ENCODE assay signal across 21 cellular contexts in the genomic region with DNA sequence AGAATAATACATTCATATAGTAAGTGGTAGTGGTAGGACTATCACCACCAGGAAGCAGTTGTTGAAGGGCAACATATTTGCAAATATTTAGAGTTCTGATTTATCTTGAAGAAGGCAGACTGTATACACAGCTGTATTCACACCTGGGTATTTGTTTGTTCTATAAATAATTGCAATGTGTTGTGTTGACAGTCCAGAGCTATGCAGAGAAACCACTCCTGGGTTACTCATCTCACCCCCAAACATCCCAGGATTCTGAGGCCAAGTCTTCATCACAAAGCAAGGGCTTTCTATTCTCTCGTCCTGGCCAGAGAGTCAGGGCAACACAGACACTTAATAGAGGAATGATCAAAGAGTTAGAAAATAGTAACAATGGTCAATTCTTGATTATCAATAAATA.
"Had no signal": no experiment of that assay in that cellular context is flagged by ENCODE, and none has a peak within 500 bp of the region (broad histone marks: within the 10 kb centered on the region; RNA-seq: fewer than 3 reads in every experiment).

No MANE protein-coding gene starts in this region.

- H3K4me1 ChIP-seq: esophagus squamous epithelium, heart right ventricle, left lung, spleen had no signal

- H3K9me3 ChIP-seq: esophagus squamous epithelium, left lung had no signal

- H3K4me3 ChIP-seq: esophagus squamous epithelium, heart right ventricle, left lung, spleen had no signal

- H3K4me3 Mint-ChIP-seq: activated B cell treated with CpG ODN at 0.5 μM for 24 hours; activated CD4-positive, alpha-beta T cell treated with anti-CD3 and anti-CD28 coated beads, Interleukin-2, amount 10 ng/mL, durations not matched to agents 7 days and 5 days; activated naive CD4-positive, alpha-beta T cell treated with anti-CD3 and anti-CD28 coated beads, Interleukin-2, amount 10 ng/mL, durations not matched to agents 7 days and 5 days; brain; memory B cell; nephron; stimulated activated memory B cell treated with anti-CD40 and anti-IgM and Interleukin-4, amounts not matched to agents 10 μg/mL and 1 μg/mL and 100 μg/mL, for 72 hours; type B pancreatic cell had no signal

- H3K36me3 ChIP-seq: esophagus squamous epithelium, heart right ventricle, left lung, spleen had no signal

- H3K27ac ChIP-seq: esophagus squamous epithelium, heart right ventricle, left lung, spleen had no signal

- H3K27ac Mint-ChIP-seq: activated B cell treated with CpG ODN at 0.5 μM for 24 hours; activated CD4-positive, alpha-beta T cell treated with anti-CD3 and anti-CD28 coated beads, Interleukin-2, amount 10 ng/mL, durations not matched to agents 7 days and 5 days; activated naive CD4-positive, alpha-beta T cell treated with anti-CD3 and anti-CD28 coated beads, Interleukin-2, amount 10 ng/mL, durations not matched to agents 7 days and 5 days; activated T-helper 2 cell treated with anti-CD3 and anti-CD28 coated beads, Interferon-gamma antibody, Interleukin-2, Interleukin-4, amounts not matched to agents 10 μg/mL and 5 μg/mL and 100 μg/mL, durations not matched to agents 14 hours and 24 hours and 36 hours; brain; memory B cell; nephron; stimulated activated memory B cell treated with anti-CD40 and anti-IgM and Interleukin-4, amounts not matched to agents 10 μg/mL and 1 μg/mL and 100 μg/mL, for 72 hours; type B pancreatic cell had no signal

- H3K27me3 Mint-ChIP-seq: activated B cell treated with CpG ODN at 0.5 μM for 24 hours; activated CD4-positive, alpha-beta T cell treated with anti-CD3 and anti-CD28 coated beads, Interleukin-2, amount 10 ng/mL, durations not matched to agents 7 days and 5 days; activated naive CD4-positive, alpha-beta T cell treated with anti-CD3 and anti-CD28 coated beads, Interleukin-2, amount 10 ng/mL, durations not matched to agents 7 days and 5 days; brain; memory B cell; progenitor cell of endocrine pancreas; stimulated activated memory B cell treated with anti-CD40 and anti-IgM and Interleukin-4, amounts not matched to agents 10 μg/mL and 1 μg/mL and 100 μg/mL, for 72 hours; type B pancreatic cell had no signal

- ATAC-seq: heart right ventricle; left lung; right cardiac atrium; stimulated activated memory B cell treated with anti-CD40 and anti-IgM and Interleukin-4, amounts not matched to agents 10 μg/mL and 1 μg/mL and 100 μg/mL, for 72 hours had no signal

- DNase-seq: activated B cell treated with CpG ODN at 0.5 μM for 24 hours; activated CD4-positive, alpha-beta T cell treated with anti-CD3 and anti-CD28 coated beads, Interleukin-2, amount 10 ng/mL, durations not matched to agents 7 days and 5 days; activated naive CD4-positive, alpha-beta T cell treated with anti-CD3 and anti-CD28 coated beads, Interleukin-2, amount 10 ng/mL, durations not matched to agents 7 days and 5 days; activated T-cell treated with anti-CD3 and anti-CD28 coated beads for 4 hours; dermis blood vessel endothelial cell; esophagus squamous epithelium; foreskin melanocyte; heart right ventricle; islet precursor cell; left lung; occipital lobe; right cardiac atrium; spleen; stimulated activated CD4-positive, alpha-beta T cell treated with anti-CD3 and anti-CD28 coated beads, Interleukin-1b, Interleukin-23, amount 100 ng/mL, for 48 hours had no signal

- H3K36me3 Mint-ChIP-seq: activated naive CD4-positive, alpha-beta T cell treated with anti-CD3 and anti-CD28 coated beads, Interleukin-2, amount 10 ng/mL, durations not matched to agents 7 days and 5 days; brain; memory B cell; stimulated activated memory B cell treated with anti-CD40 and anti-IgM and Interleukin-4, amounts not matched to agents 10 μg/mL and 1 μg/mL and 100 μg/mL, for 72 hours; type B pancreatic cell had no signal

- H3K27me3 ChIP-seq: esophagus squamous epithelium, heart right ventricle, left lung, spleen had no signal

- H3K4me1 Mint-ChIP-seq: activated B cell treated with CpG ODN at 0.5 μM for 24 hours; activated CD4-positive, alpha-beta T cell treated with anti-CD3 and anti-CD28 coated beads, Interleukin-2, amount 10 ng/mL, durations not matched to agents 7 days and 5 days; activated naive CD4-positive, alpha-beta T cell treated with anti-CD3 and anti-CD28 coated beads, Interleukin-2, amount 10 ng/mL, durations not matched to agents 7 days and 5 days; brain; memory B cell; nephron; stimulated activated memory B cell treated with anti-CD40 and anti-IgM and Interleukin-4, amounts not matched to agents 10 μg/mL and 1 μg/mL and 100 μg/mL, for 72 hours had no signal
